1 cellular context compared by ENCODE assay signal in genomic region chr1:100456880-100457279, GRCh38.
TF ChIP-seq lines count a peak whose summit lies in the region.

No MANE protein-coding gene starts in this region.

TF ChIP-seq in GM12878, 131 proteins besides CTCF, POLR2A, EP300 and RAD21 (continued from another document):
- TF ChIP-seq ZBTB33 (IDR thresholded peaks at IDR 0.05) (no peak), YBX1 (IDR thresholded peaks at IDR 0.05) (no peak), CREB1 (IDR thresholded peaks at IDR 0.05; ENCODE audit: low read depth) (no peak), RBBP5 (conservative IDR thresholded peaks at IDR 0.05) (no peak)
